Comparison of ENCODE assay signal across 33 cellular contexts in genomic region chr1:189206617-189207016, GRCh38.
"Had no signal": no experiment of that assay in that cellular context is flagged by ENCODE, and none has a peak within 500 bp of the region (broad histone marks: within the 10 kb centered on the region; RNA-seq: fewer than 3 reads in every experiment).

No MANE protein-coding gene starts in this region.

- H3K27me3 Mint-ChIP-seq: activated CD4-positive, alpha-beta T cell treated with anti-CD3 and anti-CD28 coated beads for 36 hours; activated CD4-positive, alpha-beta T cell treated with anti-CD3 and anti-CD28 coated beads, Interleukin-2, amount 10 ng/mL, durations not matched to agents 7 days and 5 days; activated naive CD8-positive, alpha-beta T cell treated with anti-CD3 and anti-CD28 coated beads for 36 hours had no signal

- ATAC-seq: activated CD4-positive, alpha-beta T cell treated with anti-CD3 and anti-CD28 coated beads for 36 hours; activated CD8-positive, alpha-beta T cell treated with anti-CD3 and anti-CD28 coated beads, Interleukin-2, amount 10 ng/mL, durations not matched to agents 7 days and 5 days; activated T-cell treated with anti-CD3 and anti-CD28 coated beads, Interleukin-2, amount 50 U/mL, for 4 hours; K562 had no signal

- H3K4me1 Mint-ChIP-seq: activated CD4-positive, alpha-beta T cell treated with anti-CD3 and anti-CD28 coated beads for 36 hours; activated CD4-positive, alpha-beta T cell treated with anti-CD3 and anti-CD28 coated beads, Interleukin-2, amount 10 ng/mL, durations not matched to agents 7 days and 5 days; activated naive CD8-positive, alpha-beta T cell treated with anti-CD3 and anti-CD28 coated beads for 36 hours; brain had no signal

- H3K4me3 ChIP-seq: K562, Peyer's patch, SJSA1 had no signal

- H3K4me3 Mint-ChIP-seq: activated CD4-positive, alpha-beta T cell treated with anti-CD3 and anti-CD28 coated beads for 36 hours; activated CD4-positive, alpha-beta T cell treated with anti-CD3 and anti-CD28 coated beads, Interleukin-2, amount 10 ng/mL, durations not matched to agents 7 days and 5 days; activated CD8-positive, alpha-beta T cell treated with anti-CD3 and anti-CD28 coated beads, Interleukin-2, amount 10 ng/mL, durations not matched to agents 7 days and 5 days; activated naive CD8-positive, alpha-beta T cell treated with anti-CD3 and anti-CD28 coated beads for 36 hours; activated T-cell treated with anti-CD3 and anti-CD28 coated beads, Interleukin-2, amount 50 U/mL, for 4 hours; activated T-helper 1 cell treated with anti-CD3 and anti-CD28 coated beads, Interleukin-12 subunit alpha, Interleukin-12 subunit beta, Interleukin-2, Interleukin-4 antibody, amounts not matched to agents 30 ng/mL and 10 ng/mL and 1 ng/mL, durations not matched to agents 14 hours and 24 hours and 36 hours; brain; T-helper 1 cell treated with Interleukin-12 subunit alpha and Interleukin-12 subunit beta and Interleukin-4 antibody, amounts not matched to agents 30 μg/mL and 1 μg/mL, for 36 hours; T-helper 2 cell treated with Interferon-gamma antibody and Interleukin-4, amounts not matched to agents 5 μg/mL and 100 μg/mL, for 36 hours had no signal

- H3K36me3 Mint-ChIP-seq: activated naive CD8-positive, alpha-beta T cell treated with anti-CD3 and anti-CD28 coated beads for 36 hours; brain had no signal

- DNase-seq: activated CD4-positive, alpha-beta T cell treated with anti-CD3 and anti-CD28 coated beads for 36 hours; activated CD4-positive, alpha-beta T cell treated with anti-CD3 and anti-CD28 coated beads, Interleukin-2, amount 10 ng/mL, durations not matched to agents 7 days and 5 days; activated CD4-positive, alpha-beta T cell treated with anti-CD3 and anti-CD28 coated beads, Interleukin-2, amount 50 U/mL, for 48 hours; activated CD8-positive, alpha-beta memory T cell treated with anti-CD3 and anti-CD28 coated beads, Interleukin-2, amount 50 U/mL, for 4 hours; activated CD8-positive, alpha-beta T cell treated with anti-CD3 and anti-CD28 coated beads, Interleukin-2, amount 10 ng/mL, durations not matched to agents 7 days and 5 days; activated effector memory CD4-positive, alpha-beta T cell treated with anti-CD3 and anti-CD28 coated beads, Interleukin-2, amount 50 U/mL, for 16 hours; activated naive CD4-positive, alpha-beta T cell; activated naive CD4-positive, alpha-beta T cell treated with anti-CD3 and anti-CD28 coated beads, Interleukin-2, amount 50 U/mL, for 16 hours; activated naive CD8-positive, alpha-beta T cell treated with anti-CD3 and anti-CD28 coated beads for 36 hours; activated T-cell treated with anti-CD3 and anti-CD28 coated beads for 4 hours; activated T-cell treated with anti-CD3 and anti-CD28 coated beads, Interleukin-2, amount 50 U/mL, for 4 hours; central memory CD4-positive, alpha-beta T cell; NCI-H1092 treated with DMSO at 0.1 percent for 48 hours; NCI-H1417; NCI-H146; NCI-H187; NCI-H2029 treated with DMSO at 0.1 percent for 48 hours; NCI-H2171 treated with DMSO at 0.1 percent for 48 hours; NCI-H2227 treated with DMSO at 0.1 percent for 48 hours; NCI-H446 treated with DMSO at 0.1 percent for 48 hours; NCI-H524; NCI-H69; NCI-H82; Peyer's patch; RPMI8226; SHP77 treated with DMSO at 0.1 percent for 48 hours; SK-N-SH had no signal

- H3K27ac Mint-ChIP-seq: activated CD4-positive, alpha-beta T cell treated with anti-CD3 and anti-CD28 coated beads for 36 hours; activated CD4-positive, alpha-beta T cell treated with anti-CD3 and anti-CD28 coated beads, Interleukin-2, amount 10 ng/mL, durations not matched to agents 7 days and 5 days; activated CD8-positive, alpha-beta T cell treated with anti-CD3 and anti-CD28 coated beads, Interleukin-2, amount 10 ng/mL, durations not matched to agents 7 days and 5 days; activated naive CD8-positive, alpha-beta T cell treated with anti-CD3 and anti-CD28 coated beads for 36 hours; activated T-helper 1 cell treated with anti-CD3 and anti-CD28 coated beads, Interleukin-12 subunit alpha, Interleukin-12 subunit beta, Interleukin-2, Interleukin-4 antibody, amounts not matched to agents 30 ng/mL and 10 ng/mL and 1 ng/mL, durations not matched to agents 14 hours and 24 hours and 36 hours; brain; T-helper 1 cell treated with Interleukin-12 subunit alpha and Interleukin-12 subunit beta and Interleukin-4 antibody, amounts not matched to agents 30 μg/mL and 1 μg/mL, for 36 hours; T-helper 2 cell treated with Interferon-gamma antibody and Interleukin-4, amounts not matched to agents 5 μg/mL and 100 μg/mL, for 36 hours had no signal
